ENCODE assay signal across 15 cellular contexts in the genomic region with DNA sequence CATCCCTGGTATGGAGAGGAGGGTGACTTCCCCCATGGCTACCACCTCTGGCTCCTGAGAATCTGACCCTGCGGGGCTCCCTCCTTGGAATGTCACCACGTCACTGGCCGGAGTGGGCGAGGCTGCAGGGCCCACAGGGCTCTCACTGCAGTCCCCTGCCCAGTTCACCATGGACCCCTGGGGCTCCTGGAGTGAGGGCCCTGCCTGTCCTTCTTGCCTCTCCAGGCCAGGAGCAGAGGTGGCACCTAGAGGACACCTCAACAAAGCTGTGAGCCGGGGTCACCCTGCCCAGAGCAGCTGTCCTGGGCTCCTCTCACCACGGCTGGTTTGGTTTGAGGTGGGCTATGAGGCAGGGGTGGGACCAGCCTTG.
DNase-seq lines count a peak whose midpoint lies in the region; ATAC-seq and TF ChIP-seq lines count a peak whose summit lies in the region.
"Had no signal": no experiment of that assay in that cellular context is flagged by ENCODE, and none has a peak within 500 bp of the region (broad histone marks: within the 10 kb centered on the region; RNA-seq: fewer than 3 reads in every experiment).

No MANE protein-coding gene starts in this region.

- peaks cover 4% of the 10 kb centered on the region; the same call in 1 of the 2 replicates for H3K9me3 ChIP-seq in SJCRH30 (replicated peaks)
- H3K9me3 ChIP-seq in lower lobe of right lung, result no peaks in the 10 kb centered on the region
- H3K9me3 ChIP-seq in spleen, result no peaks in the 10 kb centered on the region

- peak; percentile 5 for DNase-seq in left cardiac atrium
- DNase-seq in cardiac septum (ENCODE audit: low spot score), result no peak
- DNase-seq in SJCRH30, result no peak
- DNase-seq in lower lobe of right lung, result peak; percentile 25
- DNase-seq in spleen, result peak; percentile 44
- no peak for DNase-seq in COLO829 (ENCODE audit: low spot score)
- no peak for DNase-seq in NCI-H1694 (lab: John Stamatoyannopoulos, UW)
- DNase-seq: ACHN; CD4-positive, alpha-beta T cell; COR-L47; DMS153; DMS79 treated with DMSO at 0.1 percent for 48 hours; EL; H7 had no signal

- TF ChIP-seq POLR2A in spleen (IDR thresholded peaks at IDR 0.05), result no peak

- H3K27ac ChIP-seq in SJCRH30 (peak overlapping the region; percentile 28), lower lobe of right lung (no peak overlapping the region), spleen (no peak overlapping the region)

- H3K27me3 ChIP-seq in SJCRH30 (no peaks in the 10 kb centered on the region), lower lobe of right lung (ENCODE audit: low read depth) (no peaks in the 10 kb centered on the region), spleen (replicated peaks in 1 of 7) (no peaks in the 10 kb centered on the region)

- TF ChIP-seq CTCF in lower lobe of right lung (IDR thresholded peaks at IDR 0.05) (no peak), spleen (IDR thresholded peaks at IDR 0.05 in 8 of 11, conservative IDR thresholded peaks at IDR 0.05 in 3 of 11) (no peak)

- 88 to 97% (median 94%) methylated on average over 2 to 6 of the region's 6 CpGs for WGBS in spleen, 5 donors

- intact Hi-C loops in left cardiac atrium (cut with DNase I), result no loop called here
- intact Hi-C loops in cardiac septum (cut with DNase I), result no loop called here
- intact Hi-C loops in lower lobe of right lung (cut with DNase I), result no loop called here
- intact Hi-C loops in spleen (cut with DNase I; ENCODE audit: low total_unique reads), result no loop called here

- H3K4me1 ChIP-seq in SJCRH30 (peaks cover 9% of the 10 kb centered on the region), lower lobe of right lung (no peaks in the 10 kb centered on the region), spleen (peaks cover 0 to 6% (median 0%) of the 10 kb centered on the region in 6 donors)

- H3K36me3 ChIP-seq in SJCRH30 (no peaks in the 10 kb centered on the region), lower lobe of right lung (peaks cover 45% of the 10 kb centered on the region), spleen (peaks cover 0 to 71% (median 23%) of the 10 kb centered on the region in 6 donors)

- ATAC-seq in left cardiac atrium (no peak), lower lobe of right lung (no peak)
- ATAC-seq: GM23338 had no signal

- H3K4me3 ChIP-seq in SJCRH30, result no peak overlapping the region
- no peak overlapping the region for H3K4me3 ChIP-seq in lower lobe of right lung
- H3K4me3 ChIP-seq in spleen, result no peak overlapping the region
- H3K4me3 ChIP-seq: GM23338 had no signal

Comparison
In these comparisons a context has a peak if more than half of its experiments do, and no peak if none do; other contexts are left out.
1. DNase-seq: peak in left cardiac atrium (single experiment), lower lobe of right lung (single experiment) and spleen (single experiment); none in cardiac septum (single experiment), SJCRH30 (0 of 2), COLO829 (single experiment) and NCI-H1694 (single experiment).